1 cellular context compared by ENCODE assay signal in genomic region chr2:196059491-196059960, GRCh38.
TF ChIP-seq lines count a peak whose summit lies in the region.

No MANE protein-coding gene starts in this region.

TF ChIP-seq in GM23338, 12 proteins besides CTCF, POLR2A, EP300 and RAD21 (continued from another document):
- TF ChIP-seq ZNF462 (CRISPR knock-in tag; IDR thresholded peaks at IDR 0.05) (peak; percentile 59; the same call in 1 of the 2 replicates), NANOG (IDR thresholded peaks at IDR 0.05; ENCODE audit: borderline replicate concordance) (no peak)
